8 cellular contexts compared by ENCODE assay signal in genomic region chr11:76380977-76381719, GRCh38. TPM values are rescaled to one million over a fixed set of nuclear protein-coding genes. Genes with fewer than 3 reads are reported as not detected.
DNase-seq lines count a peak whose midpoint lies in the region; ATAC-seq and TF ChIP-seq lines count a peak whose summit lies in the region.

Gene GVQW3, plus strand, starts transcription at chr11:76381323. Its CDS starts 506 bp downstream, at chr11:76381829.
Gene THAP12, minus strand, starts transcription at chr11:76381132. Its CDS starts 296 bp downstream, at chr11:76380836.

- peak within 1 kb of the TSS; percentile 95 for H3K4me3 ChIP-seq in lower leg skin (ENCODE audit: low read depth, poor library complexity, severe bottlenecking)

- no peaks in the 10 kb centered on the region for H3K27me3 Mint-ChIP-seq in CD4-positive, alpha-beta T cell

- POLR2A ChIA-PET in CD4-positive, alpha-beta T cell (lab: Charles Lee) = interaction anchor here (1.8 kb wide), 1 partner anchor 63 kb away, joined by 7 read pairs; the partner anchor contains the start of gene EMSY

- CTCF ChIA-PET in CD4-positive, alpha-beta T cell (lab: Charles Lee) = interaction anchor here (0.9 to 1.3 kb wide), 2 partner anchors 15 to 174 kb away, joined by 3 to 4 read pairs; no protein-coding TSS in a partner anchor

- peaks cover 76% of the 10 kb centered on the region for H3K4me1 Mint-ChIP-seq in CD4-positive, alpha-beta T cell (ENCODE audit: low read depth)

- H3K36me3 Mint-ChIP-seq in CD4-positive, alpha-beta T cell (ENCODE audit: low read depth) = peaks cover 21% of the 10 kb centered on the region

- H3K27ac ChIP-seq in CD4-positive, alpha-beta T cell (ENCODE audit: low read depth, low read length) = peak within 1 kb of the TSS; percentile 24

- H3K27ac Mint-ChIP-seq in CD4-positive, alpha-beta T cell = peak within 1 kb of the TSS; percentile 87

- peak within 1 kb of the TSS; percentile 97 for H3K4me3 Mint-ChIP-seq in CD4-positive, alpha-beta T cell

- WGBS in lower leg skin, 2 donors = 0 to 1% methylated on average over 34 to 45 of the region's 69 CpGs

- no peaks in the 10 kb centered on the region for H3K9me3 Mint-ChIP-seq in CD4-positive, alpha-beta T cell

- TF ChIP-seq CTCF in CD4-positive, alpha-beta T cell (IDR thresholded peaks at IDR 0.05) = no peak
- TF ChIP-seq CTCF in lower leg skin (IDR thresholded peaks at IDR 0.05) = no peak

- H3K27me3 ChIP-seq in CD4-positive, alpha-beta T cell (ENCODE audit: control insufficient read depth, insufficient read depth, low read length) = no peaks in the 10 kb centered on the region

- DNase-seq in CD4-positive, alpha-beta T cell = peak; percentile 93 to 99 (median 96)
- DNase-seq in NCI-H69 (lab: John Stamatoyannopoulos, UW) (peak; percentile 99), dermis microvascular lymphatic vessel endothelial cell (ENCODE audit: low read depth in 2 of 2) (peak; percentile 89 to 98), lower leg skin (ENCODE audit: low spot score in 2 of 2) (peak; percentile 96 to 99)
- peak; percentile 89 to 95 for DNase-seq in activated CD4-positive, alpha-beta T cell treated with anti-CD3 and anti-CD28 coated beads, Interleukin-2, amount 50 U/mL, for 24 hours (ENCODE audit: low read depth in 1 of 2, low spot score in 1 of 2)
- peak; percentile 95 to 97 for DNase-seq in stimulated activated CD4-positive, alpha-beta T cell treated with anti-CD3 and anti-CD28 coated beads, Interleukin-4, amount 100 ng/mL, for 4 hours

- TF ChIP-seq POLR2A in lower leg skin (IDR thresholded peaks at IDR 0.05) = no peak

- intact Hi-C loops in CD4-positive, alpha-beta T cell (cut with DNase I, micrococcal nuclease) = loop anchor here (1.0 to 10.0 kb wide), 7 partner anchors 63 to 1984 kb away; partner anchors contain the start of genes INTS4 (in 1 of the 2), PGM2L1 (in 1 of the 2) and WNT11 (in 1 of the 2)
- intact Hi-C loops in lower leg skin (cut with DNase I; ENCODE audit: low total_unique reads) = loop anchor here (5.0 kb wide), 2 partner anchors 61 to 1866 kb away; no protein-coding TSS in a partner anchor

- ATAC-seq in CD4-positive, alpha-beta T cell (ENCODE audit: poor library complexity) = peak; percentile 89
- ATAC-seq in GM19395 (IDR thresholded peaks at IDR 0.05; ENCODE audit: unreplicated experiment) (peak; percentile 73), HG03558 (IDR thresholded peaks at IDR 0.05; ENCODE audit: extremely low read depth, unreplicated experiment) (peak; percentile 47)

- no peaks in the 10 kb centered on the region for H3K9me3 ChIP-seq in CD4-positive, alpha-beta T cell (ENCODE audit: control insufficient read depth, low read length)

RNA-seq across cellular contexts. Expression of gene GVQW3, which starts in this region (rescaled TPM):
- total RNA-seq in CD4-positive, alpha-beta T cell = 1 to 10 TPM; 1.8 TPM
- total RNA-seq in dermis microvascular lymphatic vessel endothelial cell (0.38 and 0.51 TPM in 2 replicates), lower leg skin (1 to 10 TPM in 1 of 4 donors, under 1 TPM in 3; 0.42 to 1.5 (median 0.98) TPM)

RNA-seq across cellular contexts. Expression of gene THAP12, which starts in this region (rescaled TPM):
- total RNA-seq in CD4-positive, alpha-beta T cell = 10 to 100 TPM; 34.8 to 36.3 TPM
- 28.0 and 28.4 TPM in 2 replicates for total RNA-seq in dermis microvascular lymphatic vessel endothelial cell
- total RNA-seq in lower leg skin = 10 to 100 TPM; 15.6 to 25.4 (median 22.3) TPM

Comparison
In these comparisons a context has a peak if more than half of its experiments do, and no peak if none do; other contexts are left out.
1. Peak in every context shown above with its lines: DNase-seq, ATAC-seq, H3K4me3 ChIP-seq and H3K27ac ChIP-seq.